19 cellular contexts compared by ENCODE assay signal in genomic region chr12:19675361-19675760, GRCh38.
A peak's percentile ranks its signal among the peaks of the same experiment; 100 is the strongest.
DNase-seq lines count a peak whose midpoint lies in the region; ATAC-seq and TF ChIP-seq lines count a peak whose summit lies in the region.
"Had no signal": no experiment of that assay in that cellular context is flagged by ENCODE, and none has a peak within 500 bp of the region (broad histone marks: within the 10 kb centered on the region; RNA-seq: fewer than 3 reads in every experiment).

No MANE protein-coding gene starts in this region.

- TF ChIP-seq POLR2A in tibial nerve (IDR thresholded peaks at IDR 0.05) = no peak

- no peak overlapping the region for H3K4me3 ChIP-seq in tibial nerve
- H3K4me3 ChIP-seq: vagina had no signal

- peaks cover 11 to 13% of the 10 kb centered on the region in 2 donors for H3K9me3 Mint-ChIP-seq in activated T-cell treated with anti-CD3 and anti-CD28 coated beads, Interleukin-2, amount 50 U/mL, for 72 hours

- no peak overlapping the region for H3K27ac Mint-ChIP-seq in activated T-cell treated with anti-CD3 and anti-CD28 coated beads, Interleukin-2, amount 50 U/mL, for 72 hours
- no peak overlapping the region for H3K27ac Mint-ChIP-seq in T-helper 17 cell
- H3K27ac Mint-ChIP-seq: CD8-positive, alpha-beta memory T cell had no signal

- no peaks in the 10 kb centered on the region for H3K27me3 Mint-ChIP-seq in activated T-cell treated with anti-CD3 and anti-CD28 coated beads, Interleukin-2, amount 50 U/mL, for 72 hours (ENCODE audit: low read depth)
- no peaks in the 10 kb centered on the region for H3K27me3 Mint-ChIP-seq in T-helper 17 cell
- H3K27me3 Mint-ChIP-seq: CD8-positive, alpha-beta memory T cell had no signal

- peaks cover 0 to 6% (median 0%) of the 10 kb centered on the region in 4 donors for H3K9me3 ChIP-seq in tibial nerve
- H3K9me3 ChIP-seq in T-helper 17 cell (ENCODE audit: control insufficient read depth, low read length, poor library complexity, severe bottlenecking) = no peaks in the 10 kb centered on the region
- H3K9me3 ChIP-seq: vagina had no signal

- H3K4me1 ChIP-seq in tibial nerve = no peaks in the 10 kb centered on the region
- H3K4me1 ChIP-seq: vagina had no signal

- no peaks in the 10 kb centered on the region for H3K36me3 ChIP-seq in tibial nerve
- H3K36me3 ChIP-seq: vagina had no signal

- DNase-seq in activated T-cell treated with anti-CD3 and anti-CD28 coated beads, Interleukin-2, amount 50 U/mL, for 72 hours = peak; percentile 12 to 16
- no peak for DNase-seq in activated T-cell treated with anti-CD3 and anti-CD28 coated beads, Interleukin-2, amount 50 U/mL, for 1 hour
- no peak for DNase-seq in stimulated activated naive CD8-positive, alpha-beta T cell treated with anti-CD3 and anti-CD28 coated beads, Interleukin-15, Interleukin-2, amounts not matched to agents 100 U/mL and 50 U/mL, for 24 hours
- DNase-seq in NAMALWA (ENCODE audit: low spot score) = no peak
- no peak for DNase-seq in tibial nerve (ENCODE audit: low spot score in 2 of 2)
- DNase-seq in T-helper 17 cell = no peak
- DNase-seq: aorta; CD8-positive, alpha-beta memory T cell; Kasumi-1; midbrain; NCI-H1694; NCI-H526; nucleus accumbens; stimulated activated naive CD4-positive, alpha-beta T cell; SW 1271 had no signal

- no peaks in the 10 kb centered on the region for H3K27me3 ChIP-seq in tibial nerve
- H3K27me3 ChIP-seq: vagina had no signal

- ATAC-seq in activated T-cell treated with anti-CD3 and anti-CD28 coated beads, Interleukin-2, amount 50 U/mL, for 72 hours (replicated peaks in 1 of 2) = peak; percentile 97 to 99
- ATAC-seq in GM21717 (IDR thresholded peaks at IDR 0.05; ENCODE audit: unreplicated experiment) = peak; percentile 82
- ATAC-seq in HG03439 (IDR thresholded peaks at IDR 0.05; ENCODE audit: unreplicated experiment) = peak; percentile 93
- ATAC-seq in stimulated activated naive CD8-positive, alpha-beta T cell treated with anti-CD3 and anti-CD28 coated beads, Interleukin-15, Interleukin-2, amounts not matched to agents 100 U/mL and 50 U/mL, for 24 hours = peak; percentile 97
- no peak for ATAC-seq in T-helper 17 cell

- no peak overlapping the region for H3K4me3 Mint-ChIP-seq in activated T-cell treated with anti-CD3 and anti-CD28 coated beads, Interleukin-2, amount 50 U/mL, for 72 hours
- no peak overlapping the region for H3K4me3 Mint-ChIP-seq in T-helper 17 cell
- H3K4me3 Mint-ChIP-seq: CD8-positive, alpha-beta memory T cell had no signal

- H3K27ac ChIP-seq in tibial nerve = no peak overlapping the region
- H3K27ac ChIP-seq: epithelial cell of prostate, vagina had no signal

- TF ChIP-seq EP300 in tibial nerve (IDR thresholded peaks at IDR 0.05) = no peak

- peaks cover 14 to 20% of the 10 kb centered on the region in 2 donors for H3K36me3 Mint-ChIP-seq in activated T-cell treated with anti-CD3 and anti-CD28 coated beads, Interleukin-2, amount 50 U/mL, for 72 hours (ENCODE audit: insufficient read depth in 2 of 2)
- H3K36me3 Mint-ChIP-seq in T-helper 17 cell (ENCODE audit: low read depth) = no peaks in the 10 kb centered on the region

- peaks cover 37% of the 10 kb centered on the region for H3K4me1 Mint-ChIP-seq in activated T-cell treated with anti-CD3 and anti-CD28 coated beads, Interleukin-2, amount 50 U/mL, for 72 hours (ENCODE audit: low read depth)
- H3K4me1 Mint-ChIP-seq in T-helper 17 cell = peaks cover 11% of the 10 kb centered on the region

- WGBS in tibial nerve, 2 donors = 95 to 98% methylated on average over 2 of the region's 2 CpGs

- no peak for TF ChIP-seq CTCF in tibial nerve (IDR thresholded peaks at IDR 0.05)

Comparison
In these comparisons a context has a peak if more than half of its experiments do, and no peak if none do; other contexts are left out.
1. DNase-seq: peak in activated T-cell treated with anti-CD3 and anti-CD28 coated beads, Interleukin-2, amount 50 U/mL, for 72 hours (2 of 2); none in activated T-cell treated with anti-CD3 and anti-CD28 coated beads, Interleukin-2, amount 50 U/mL, for 1 hour (single experiment), stimulated activated naive CD8-positive, alpha-beta T cell treated with anti-CD3 and anti-CD28 coated beads, Interleukin-15, Interleukin-2, amounts not matched to agents 100 U/mL and 50 U/mL, for 24 hours (single experiment), NAMALWA (single experiment), tibial nerve (0 of 2) and T-helper 17 cell (0 of 3).